In the genomic region with DNA sequence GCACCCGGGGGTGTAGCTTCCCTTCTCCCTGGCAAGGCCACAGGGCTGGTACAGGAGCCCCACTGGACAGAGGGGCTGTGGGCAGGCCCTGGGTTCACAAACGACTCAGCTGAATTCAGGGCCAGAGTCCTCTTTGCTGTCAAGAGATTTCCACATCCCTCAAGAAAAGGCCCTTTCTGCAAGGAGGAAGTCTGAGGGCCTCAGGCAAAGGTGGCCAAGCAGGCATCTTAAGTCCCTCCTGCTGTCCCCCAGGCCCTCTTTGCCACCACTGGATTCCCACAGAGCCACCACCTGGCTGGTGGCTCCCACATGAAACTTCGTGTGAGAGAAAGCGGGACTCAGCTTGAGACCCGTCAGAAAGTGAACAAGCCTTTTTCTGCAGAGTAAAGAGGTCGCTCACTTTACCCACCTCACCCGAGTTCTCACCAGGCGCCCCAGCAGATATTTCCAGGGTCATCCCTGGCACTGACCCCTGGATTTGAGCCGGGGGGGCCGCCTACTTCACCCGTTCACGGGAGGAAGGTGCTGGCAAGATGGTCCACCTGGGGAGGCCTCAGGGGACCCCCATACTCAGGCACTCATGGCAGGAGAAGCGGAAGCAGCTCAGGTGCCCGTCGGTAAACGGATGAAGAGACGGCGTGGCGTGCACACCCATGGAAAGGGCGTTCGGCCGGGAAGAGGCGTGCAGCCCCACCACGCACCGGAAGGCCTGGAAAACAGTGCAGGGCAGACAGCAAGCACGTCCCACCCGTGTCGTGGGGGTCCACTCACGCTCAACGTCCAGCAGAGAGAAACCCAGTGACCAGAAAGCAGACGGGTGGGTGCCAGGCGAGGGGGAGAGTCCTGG, we compare ENCODE assay signal across 12 cellular contexts. TPM values are rescaled to one million over a fixed set of nuclear protein-coding genes. Genes with fewer than 3 reads are reported as not detected.
DNase-seq lines count a peak whose midpoint lies in the region; ATAC-seq, FAIRE-seq and TF ChIP-seq lines count a peak whose summit lies in the region.
"Had no signal": no experiment of that assay in that cellular context is flagged by ENCODE, and none has a peak within 500 bp of the region (broad histone marks: within the 10 kb centered on the region; RNA-seq: fewer than 3 reads in every experiment).

No MANE protein-coding gene starts in this region.

- POLR2A ChIA-PET in RWPE1 (lab: Yijun Ruan, JAX; ENCODE audit: low non-redundant PET) = no interaction called here

- intact Hi-C loops in sciatic nerve (cut with DNase I) = no loop called here

- peak; percentile 40 for DNase-seq in SIG-M5 treated with dmso at 0.1 percent for 504 hours (lab: John Stamatoyannopoulos, UW; ENCODE audit: unreplicated experiment)
- no peak for DNase-seq in SIG-M5 (lab: John Stamatoyannopoulos, UW)
- DNase-seq in RWPE1 (ENCODE audit: low spot score) = no peak
- no peak for DNase-seq in sciatic nerve (ENCODE audit: low spot score)
- DNase-seq in D721Med (ENCODE audit: insufficient read length, low spot score) = no peak
- DNase-seq in COLO829 (ENCODE audit: low spot score) = no peak
- DNase-seq: NCI-H2107 had no signal

- peaks cover 5 to 13% of the 10 kb centered on the region in 2 donors for H3K36me3 ChIP-seq in duodenal mucosa (ENCODE audit: control insufficient read depth in 1 of 2, insufficient read depth in 2 of 2, low read length in 2 of 2)

- CTCF ChIA-PET in RWPE1 (lab: Yijun Ruan, JAX) = interaction anchor here (1.1 kb wide), 1 partner anchor 22 kb away, joined by 4 read pairs; no protein-coding TSS in a partner anchor

- ATAC-seq in stimulated activated memory B cell treated with anti-CD40 and anti-IgM and Interleukin-4, amounts not matched to agents 10 μg/mL and 1 μg/mL and 100 μg/mL, for 72 hours = no peak
- no peak for ATAC-seq in sciatic nerve
- ATAC-seq: SK-N-SH treated with all-trans-retinoic acid at 6 μM for 48 hours had no signal

- peak overlapping the region; percentile 15 for H3K27ac ChIP-seq in RWPE1
- peak overlapping the region; percentile 32 for H3K27ac ChIP-seq in duodenal mucosa (ENCODE audit: low read depth, low read length)
- H3K27ac ChIP-seq: 22Rv1 had no signal

- H3K4me1 Mint-ChIP-seq in stimulated activated memory B cell treated with anti-CD40 and anti-IgM and Interleukin-4, amounts not matched to agents 10 μg/mL and 1 μg/mL and 100 μg/mL, for 72 hours = peaks cover 89% of the 10 kb centered on the region

- peak overlapping the region; percentile 26 to 53 for H3K4me3 ChIP-seq in duodenal mucosa (ENCODE audit: low read depth in 1 of 2, low read length in 2 of 2)

- no peak for FAIRE-seq in D721Med (lab: Jason Lieb, UNC)

- peaks cover 7% of the 10 kb centered on the region for H3K36me3 Mint-ChIP-seq in stimulated activated memory B cell treated with anti-CD40 and anti-IgM and Interleukin-4, amounts not matched to agents 10 μg/mL and 1 μg/mL and 100 μg/mL, for 72 hours

- H3K4me3 Mint-ChIP-seq in stimulated activated memory B cell treated with anti-CD40 and anti-IgM and Interleukin-4, amounts not matched to agents 10 μg/mL and 1 μg/mL and 100 μg/mL, for 72 hours = peak overlapping the region; percentile 73

- no peaks in the 10 kb centered on the region for H3K27me3 ChIP-seq in duodenal mucosa (ENCODE audit: control insufficient read depth in 1 of 2, insufficient read depth in 2 of 2, low read length in 2 of 2)

- TF ChIP-seq CTCF in RWPE1 (conservative IDR thresholded peaks at IDR 0.05; ENCODE audit: low read depth) (no peak), D721Med (IDR thresholded peaks at IDR 0.05; ENCODE audit: insufficient read depth, missing control alignments) (no peak)

- H3K4me1 ChIP-seq in duodenal mucosa (ENCODE audit: control insufficient read depth in 1 of 2, insufficient read depth in 2 of 2, low read length in 2 of 2) = peaks cover 16 to 59% of the 10 kb centered on the region in 2 donors

- H3K27me3 Mint-ChIP-seq in stimulated activated memory B cell treated with anti-CD40 and anti-IgM and Interleukin-4, amounts not matched to agents 10 μg/mL and 1 μg/mL and 100 μg/mL, for 72 hours = no peaks in the 10 kb centered on the region

- H3K9me3 Mint-ChIP-seq in stimulated activated memory B cell treated with anti-CD40 and anti-IgM and Interleukin-4, amounts not matched to agents 10 μg/mL and 1 μg/mL and 100 μg/mL, for 72 hours = no peaks in the 10 kb centered on the region

- no peaks in the 10 kb centered on the region for H3K9me3 ChIP-seq in duodenal mucosa (ENCODE audit: control insufficient read depth in 1 of 2, low read length in 2 of 2)

- peak overlapping the region in 1 of 2 donors; percentile 59 for H3K9ac ChIP-seq in duodenal mucosa (ENCODE audit: low read depth in 1 of 2, low read length in 2 of 2)
- H3K9ac ChIP-seq: parathyroid adenoma had no signal

- peak overlapping the region; percentile 61 for H3K27ac Mint-ChIP-seq in stimulated activated memory B cell treated with anti-CD40 and anti-IgM and Interleukin-4, amounts not matched to agents 10 μg/mL and 1 μg/mL and 100 μg/mL, for 72 hours

RNA-seq across cellular contexts. Expression of gene RNF166, which starts 3.6 kb away (rescaled TPM):
- total RNA-seq in sciatic nerve = 28.6 TPM

RNA-seq across cellular contexts. Expression of gene CTU2, which starts 3.7 kb away (rescaled TPM):
- 20.6 TPM for total RNA-seq in sciatic nerve

RNA-seq across cellular contexts. Expression of gene SNAI3, which starts 16.3 kb away (rescaled TPM):
- 0.53 TPM for total RNA-seq in sciatic nerve

RNA-seq across cellular contexts. Expression of gene MVD, which starts 39.7 kb away (rescaled TPM):
- total RNA-seq in sciatic nerve = 64.4 TPM

RNA-seq across cellular contexts. Expression of gene CYBA, which starts 51.7 kb away (rescaled TPM):
- 87.4 TPM for total RNA-seq in sciatic nerve
